Comparison of ENCODE assay signal across 11 cellular contexts in genomic region chr1:66317156-66317543, GRCh38.
A peak's percentile ranks its signal among the peaks of the same experiment; 100 is the strongest.
DNase-seq lines count a peak whose midpoint lies in the region; ATAC-seq and TF ChIP-seq lines count a peak whose summit lies in the region.
"Had no signal": no experiment of that assay in that cellular context is flagged by ENCODE, and none has a peak within 500 bp of the region (broad histone marks: within the 10 kb centered on the region; RNA-seq: fewer than 3 reads in every experiment).

No MANE protein-coding gene starts in this region.

- no peaks in the 10 kb centered on the region for H3K36me3 ChIP-seq in mucosa of descending colon (ENCODE audit: low read depth)
- H3K36me3 ChIP-seq in subcutaneous abdominal adipose tissue (ENCODE audit: control insufficient read depth in 5 of 5, insufficient read depth in 5 of 5, low read length in 5 of 5), result no peaks in the 10 kb centered on the region
- H3K36me3 ChIP-seq in adrenal gland (replicated peaks in 1 of 2), result no peaks in the 10 kb centered on the region

- TF ChIP-seq CTCF in mucosa of descending colon (IDR thresholded peaks at IDR 0.05) (no peak), adrenal gland (IDR thresholded peaks at IDR 0.05) (no peak)

- H3K27me3 Mint-ChIP-seq in activated T-cell treated with anti-CD3 and anti-CD28 coated beads, Interleukin-2, amount 50 U/mL, for 24 hours, result no peaks in the 10 kb centered on the region
- no peaks in the 10 kb centered on the region for H3K27me3 Mint-ChIP-seq in activated naive CD8-positive, alpha-beta T cell treated with anti-CD3 and anti-CD28 coated beads for 36 hours

- no peak overlapping the region for H3K4me3 Mint-ChIP-seq in activated T-cell treated with anti-CD3 and anti-CD28 coated beads, Interleukin-2, amount 50 U/mL, for 24 hours
- no peak overlapping the region for H3K4me3 Mint-ChIP-seq in activated naive CD8-positive, alpha-beta T cell treated with anti-CD3 and anti-CD28 coated beads for 36 hours

- H3K9ac ChIP-seq in subcutaneous abdominal adipose tissue (ENCODE audit: low read length in 5 of 5), result no peak overlapping the region

- peaks cover 5% of the 10 kb centered on the region for H3K9me3 Mint-ChIP-seq in activated T-cell treated with anti-CD3 and anti-CD28 coated beads, Interleukin-2, amount 50 U/mL, for 24 hours
- no peaks in the 10 kb centered on the region for H3K9me3 Mint-ChIP-seq in activated naive CD8-positive, alpha-beta T cell treated with anti-CD3 and anti-CD28 coated beads for 36 hours

- intact Hi-C loops in mucosa of descending colon (cut with DNase I, micrococcal nuclease), result no loop called here
- intact Hi-C loops in adrenal gland (cut with DNase I), result no loop called here

- peaks cover 14% of the 10 kb centered on the region for H3K4me1 Mint-ChIP-seq in activated T-cell treated with anti-CD3 and anti-CD28 coated beads, Interleukin-2, amount 50 U/mL, for 24 hours (ENCODE audit: low read depth)
- peaks cover 3% of the 10 kb centered on the region for H3K4me1 Mint-ChIP-seq in activated naive CD8-positive, alpha-beta T cell treated with anti-CD3 and anti-CD28 coated beads for 36 hours

- H3K9me3 ChIP-seq in mucosa of descending colon, result no peaks in the 10 kb centered on the region
- H3K9me3 ChIP-seq in subcutaneous abdominal adipose tissue (ENCODE audit: control insufficient read depth in 5 of 5, low read length in 5 of 5), result peaks cover 0 to 3% (median 0%) of the 10 kb centered on the region in 5 donors
- no peaks in the 10 kb centered on the region for H3K9me3 ChIP-seq in adrenal gland (replicated peaks in 1 of 3)

- peak; percentile 28 for ATAC-seq in mucosa of descending colon
- ATAC-seq: esophagus mucosa had no signal

- H3K27me3 ChIP-seq in subcutaneous abdominal adipose tissue (ENCODE audit: control insufficient read depth in 5 of 5, insufficient read depth in 4 of 5, low read length in 5 of 5) (no peaks in the 10 kb centered on the region), adrenal gland (no peaks in the 10 kb centered on the region)

- H3K36me3 Mint-ChIP-seq in activated T-cell treated with anti-CD3 and anti-CD28 coated beads, Interleukin-2, amount 50 U/mL, for 24 hours (ENCODE audit: low read depth), result no peaks in the 10 kb centered on the region
- H3K36me3 Mint-ChIP-seq in activated naive CD8-positive, alpha-beta T cell treated with anti-CD3 and anti-CD28 coated beads for 36 hours, result peaks cover 2% of the 10 kb centered on the region

- TF ChIP-seq POLR2A in adrenal gland (IDR thresholded peaks at IDR 0.05), result no peak

- DNase-seq in activated T-cell treated with anti-CD3 and anti-CD28 coated beads, Interleukin-2, amount 50 U/mL, for 24 hours, result no peak
- no peak for DNase-seq in activated T-cell treated with anti-CD3 and anti-CD28 coated beads, Interleukin-2, amount 50 U/mL, for 1 hour
- no peak for DNase-seq in activated naive CD8-positive, alpha-beta T cell treated with anti-CD3 and anti-CD28 coated beads for 36 hours
- no peak for DNase-seq in mucosa of descending colon
- DNase-seq in adrenal gland, result no peak
- DNase-seq in anterior cingulate cortex (lab: John Stamatoyannopoulos, UW), result no peak
- DNase-seq in HuH-7.5 (ENCODE audit: low spot score), result no peak
- DNase-seq: DMS79 treated with DMSO at 0.1 percent for 48 hours, trophoblast cell had no signal

- H3K27ac ChIP-seq in subcutaneous abdominal adipose tissue (ENCODE audit: low read depth, low read length) (peak overlapping the region; percentile 25), adrenal gland (peak overlapping the region in 2 of 5 donors; percentile 42 to 43)

- H3K27ac Mint-ChIP-seq in activated T-cell treated with anti-CD3 and anti-CD28 coated beads, Interleukin-2, amount 50 U/mL, for 24 hours, result peak overlapping the region; percentile 66
- H3K27ac Mint-ChIP-seq in activated naive CD8-positive, alpha-beta T cell treated with anti-CD3 and anti-CD28 coated beads for 36 hours, result peak overlapping the region; percentile 7

- H3K4me3 ChIP-seq in mucosa of descending colon (no peak overlapping the region), subcutaneous abdominal adipose tissue (ENCODE audit: low read depth in 1 of 5, low read length in 5 of 5) (no peak overlapping the region), adrenal gland (no peak overlapping the region)

- 86 to 92% (median 91%) methylated on average over 1 of the region's 1 CpG for WGBS in adrenal gland, 4 donors

- H3K4me1 ChIP-seq in mucosa of descending colon (ENCODE audit: low read depth), result no peaks in the 10 kb centered on the region
- peaks cover 0 to 10% (median 0%) of the 10 kb centered on the region in 5 donors for H3K4me1 ChIP-seq in subcutaneous abdominal adipose tissue (ENCODE audit: control insufficient read depth in 5 of 5, insufficient read depth in 5 of 5, low read length in 5 of 5)
- H3K4me1 ChIP-seq in adrenal gland (replicated peaks in 1 of 2), result no peaks in the 10 kb centered on the region
